ENCODE assay signal across 8 cellular contexts in the genomic region with DNA sequence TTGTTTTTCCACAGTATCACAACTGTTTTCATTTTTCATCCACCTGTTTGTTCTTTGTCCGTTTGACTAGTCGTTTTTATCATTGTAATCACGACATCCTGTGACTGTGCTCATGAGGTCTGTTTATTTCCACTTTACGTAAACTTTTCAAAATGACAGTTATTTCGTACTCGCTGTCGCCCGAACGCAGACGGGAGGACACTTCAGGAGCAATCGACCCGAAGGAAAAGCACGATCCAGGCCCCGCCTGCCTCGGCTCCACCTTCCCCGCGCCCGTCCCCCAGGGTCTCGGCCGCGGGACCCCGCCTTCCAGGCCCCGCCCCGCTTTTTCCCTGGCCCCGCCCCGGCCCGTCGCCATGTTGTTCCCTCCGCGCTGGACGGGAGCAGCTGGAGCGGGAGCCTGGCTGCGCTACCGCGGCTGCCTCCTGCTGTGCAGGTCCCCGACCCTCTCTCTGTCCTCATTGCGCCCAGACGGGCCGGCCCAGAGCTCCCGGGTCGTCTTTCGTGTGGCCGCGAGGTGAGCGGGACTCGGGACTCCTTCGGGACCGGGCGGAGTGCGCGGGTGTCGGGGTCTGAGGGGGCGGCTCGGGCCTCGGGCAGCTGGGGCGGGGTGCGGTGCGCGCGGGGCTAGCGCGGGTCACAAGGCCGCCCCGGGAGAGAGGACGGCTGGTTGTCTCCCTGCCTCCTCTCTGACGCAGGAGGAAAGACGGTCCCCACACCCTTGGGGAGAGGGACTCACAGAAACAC. TPM values are rescaled to one million over a fixed set of nuclear protein-coding genes. Genes with fewer than 3 reads are reported as not detected.
DNase-seq lines count a peak whose midpoint lies in the region; ATAC-seq and TF ChIP-seq lines count a peak whose summit lies in the region.

RAB9A (plus strand) TSS at position 357 of the 747 bp plus-strand sequence. CDS start 19,619 bp downstream, outside the sequence.

- peak within 1 kb of the TSS; percentile 73 for H3K4me3 Mint-ChIP-seq in chondrocyte (ENCODE audit: unreplicated experiment)

- H3K9me3 Mint-ChIP-seq in chondrocyte (ENCODE audit: low read depth) = peaks cover 3% of the 10 kb centered on the region

- peak within 1 kb of the TSS; percentile 87 for H3K27ac Mint-ChIP-seq in chondrocyte (ENCODE audit: unreplicated experiment)

- peaks cover 47% of the 10 kb centered on the region for H3K4me1 Mint-ChIP-seq in chondrocyte (ENCODE audit: low read depth)

- DNase-seq in ACHN = peak; percentile 72
- peak; percentile 44 for DNase-seq in NCI-H446 treated with DMSO at 0.1 percent for 48 hours (lab: John Stamatoyannopoulos, UW)
- peak; percentile 71 to 76 for DNase-seq in activated CD4-positive, alpha-beta T cell treated with anti-CD3 and anti-CD28 coated beads for 24 hours (ENCODE audit: low read depth in 2 of 2)
- DNase-seq in chondrocyte (ENCODE audit: low spot score) = peak; percentile 92
- peak; percentile 85 for DNase-seq in kidney tubule cell (ENCODE audit: low spot score)
- DNase-seq in stimulated activated CD4-positive, alpha-beta T cell treated with anti-CD3 and anti-CD28 coated beads, Interleukin-1b, Interleukin-23, amount 100 ng/mL, for 24 hours (ENCODE audit: low read depth in 4 of 4, low spot score in 1 of 4) = peak; percentile 54 to 81 (median 70)

- no peaks in the 10 kb centered on the region for H3K36me3 Mint-ChIP-seq in chondrocyte (ENCODE audit: low read depth)

- peak; percentile 8 for TF ChIP-seq CTCF in chondrocyte (IDR thresholded peaks at IDR 0.05)

- no peaks in the 10 kb centered on the region for H3K27me3 Mint-ChIP-seq in chondrocyte (ENCODE audit: low read depth)

- ATAC-seq in GM18868 (IDR thresholded peaks at IDR 0.05; ENCODE audit: unreplicated experiment) = peak; percentile 61
- ATAC-seq in HG03135 (IDR thresholded peaks at IDR 0.05; ENCODE audit: unreplicated experiment) = peak; percentile 76

- in situ Hi-C loops in ACHN (cut with HindIII; ENCODE audit: low pct_ligation_motif_present, low pct_unique_long_range_greater_than_20kb, low sequenced_read_pairs) = no loop called here

RNA-seq across cellular contexts. Expression of gene RAB9A, which starts in this region (rescaled TPM):
- 18.8 to 31.3 TPM (median 29.2 TPM) in 3 replicates for total RNA-seq in chondrocyte

Comparison
In these comparisons a context has a peak if more than half of its experiments do, and no peak if none do; other contexts are left out.
1. Peak in every context shown above with its lines: DNase-seq and ATAC-seq.